In the genomic region with DNA sequence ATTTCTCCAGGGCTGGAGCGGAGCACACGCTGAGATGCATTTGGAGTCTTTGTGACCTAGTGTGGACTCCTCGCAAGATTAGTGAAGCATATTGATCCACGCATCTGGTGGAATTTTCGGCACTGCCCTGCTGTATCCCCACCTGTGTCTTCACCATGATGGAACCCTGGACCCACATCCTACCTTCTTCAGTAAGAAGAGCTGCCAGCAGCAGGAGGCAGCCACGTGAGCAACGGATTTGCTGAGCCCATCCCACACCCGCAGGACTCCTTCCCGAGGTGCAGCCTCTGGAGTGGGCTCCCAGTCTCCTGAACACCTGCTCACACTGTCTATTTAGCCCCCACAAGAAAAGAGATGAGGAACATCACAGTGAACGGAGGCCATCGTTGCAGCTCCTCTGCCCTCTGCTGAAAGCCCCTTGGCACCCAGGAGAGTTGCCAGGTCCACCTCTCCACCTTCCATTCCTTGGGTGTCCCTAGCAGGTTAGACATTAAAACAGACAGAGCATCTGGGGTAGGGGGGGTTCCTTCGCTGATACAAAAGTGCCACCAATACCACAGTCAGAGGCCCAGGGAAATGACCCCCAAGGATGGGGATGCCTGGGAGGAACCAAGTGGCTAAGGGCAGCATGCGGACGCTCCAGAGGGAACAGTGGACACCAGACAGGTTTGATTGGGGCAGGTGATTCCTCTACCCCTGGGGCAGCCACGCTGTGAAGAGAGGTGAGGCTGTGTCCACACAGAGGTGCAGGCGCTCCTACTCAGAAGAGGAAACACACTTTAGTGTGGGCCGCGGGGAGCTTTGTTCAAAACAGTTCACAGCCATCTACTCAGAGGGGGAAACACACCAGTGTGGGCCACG, we compare ENCODE assay signal across 33 cellular contexts.
"Had no signal": no experiment of that assay in that cellular context is flagged by ENCODE, and none has a peak within 500 bp of the region (broad histone marks: within the 10 kb centered on the region; RNA-seq: fewer than 3 reads in every experiment).

No MANE protein-coding gene starts in this region.

- H3K4me1 ChIP-seq: ascending aorta, breast epithelium, colonic mucosa, esophagus squamous epithelium, gastroesophageal sphincter, heart right ventricle had no signal

- DNase-seq: activated CD4-positive, alpha-beta memory T cell treated with anti-CD3 and anti-CD28 coated beads for 36 hours; activated CD4-positive, alpha-beta T cell treated with anti-CD3 and anti-CD28 coated beads for 36 hours; activated CD4-positive, alpha-beta T cell treated with anti-CD3 and anti-CD28 coated beads, Interleukin-2, amount 10 ng/mL, durations not matched to agents 24 days and 14 days; activated CD4-positive, CD25-positive, alpha-beta regulatory T cell; activated CD4-positive, CD25-positive, alpha-beta regulatory T cell treated with anti-CD3 and anti-CD28 coated beads, Interleukin-2, amount 50 U/mL, for 72 hours; activated CD8-positive, alpha-beta memory T cell treated with anti-CD3 and anti-CD28 coated beads, Interleukin-2, amount 50 U/mL, for 48 hours; activated CD8-positive, alpha-beta T cell treated with anti-CD3 and anti-CD28 coated beads, Interleukin-2, amount 10 ng/mL, durations not matched to agents 7 days and 5 days; activated naive CD4-positive, alpha-beta T cell treated with anti-CD3 and anti-CD28 coated beads for 36 hours; activated naive CD8-positive, alpha-beta T cell treated with anti-CD3 and anti-CD28 coated beads for 36 hours; activated naive CD8-positive, alpha-beta T cell treated with anti-CD3 and anti-CD28 coated beads, Interleukin-2, amount 50 U/mL, for 24 hours; activated T-cell treated with anti-CD3 and anti-CD28 coated beads for 4 hours; activated T-cell treated with anti-CD3 and anti-CD28 coated beads, Interleukin-2, amount 50 U/mL, for 24 hours; activated T-cell treated with anti-CD3 and anti-CD28 coated beads, Interleukin-2, amount 50 U/mL, for 72 hours; central memory CD4-positive, alpha-beta T cell; cerebellar nuclear complex; colonic mucosa; effector CD8-positive, alpha-beta T cell; esophagus squamous epithelium; foreskin melanocyte; heart right ventricle; T-cell; T-helper 17 cell; T1000 had no signal

- H3K36me3 Mint-ChIP-seq: activated CD4-positive, alpha-beta memory T cell treated with anti-CD3 and anti-CD28 coated beads for 36 hours; activated naive CD4-positive, alpha-beta T cell treated with anti-CD3 and anti-CD28 coated beads, Interleukin-2, amount 50 U/mL, for 24 hours; activated naive CD8-positive, alpha-beta T cell treated with anti-CD3 and anti-CD28 coated beads for 36 hours; brain; T-cell had no signal

- H3K4me3 Mint-ChIP-seq: activated CD4-positive, alpha-beta memory T cell treated with anti-CD3 and anti-CD28 coated beads for 36 hours; activated CD4-positive, alpha-beta T cell treated with anti-CD3 and anti-CD28 coated beads for 36 hours; activated CD4-positive, alpha-beta T cell treated with anti-CD3 and anti-CD28 coated beads, Interleukin-2, amount 10 ng/mL, durations not matched to agents 24 days and 14 days; activated CD8-positive, alpha-beta T cell treated with anti-CD3 and anti-CD28 coated beads, Interleukin-2, amount 10 ng/mL, durations not matched to agents 7 days and 5 days; activated naive CD4-positive, alpha-beta T cell treated with anti-CD3 and anti-CD28 coated beads for 36 hours; activated naive CD4-positive, alpha-beta T cell treated with anti-CD3 and anti-CD28 coated beads, Interleukin-2, amount 50 U/mL, for 24 hours; activated naive CD8-positive, alpha-beta T cell treated with anti-CD3 and anti-CD28 coated beads for 36 hours; activated naive CD8-positive, alpha-beta T cell treated with anti-CD3 and anti-CD28 coated beads, Interleukin-2, amount 50 U/mL, for 24 hours; activated T-cell treated with anti-CD3 and anti-CD28 coated beads, Interleukin-2, amount 50 U/mL, for 24 hours; activated T-cell treated with anti-CD3 and anti-CD28 coated beads, Interleukin-2, amount 50 U/mL, for 72 hours; brain; T-cell; T-helper 17 cell; T-helper 2 cell treated with Interferon-gamma antibody and Interleukin-4, amounts not matched to agents 5 μg/mL and 100 μg/mL, for 36 hours had no signal

- H3K4me1 Mint-ChIP-seq: activated CD4-positive, alpha-beta T cell treated with anti-CD3 and anti-CD28 coated beads, Interleukin-2, amount 10 ng/mL, durations not matched to agents 24 days and 14 days; activated naive CD4-positive, alpha-beta T cell treated with anti-CD3 and anti-CD28 coated beads, Interleukin-2, amount 50 U/mL, for 24 hours; T-helper 17 cell had no signal

- H3K9me3 Mint-ChIP-seq: activated CD4-positive, alpha-beta memory T cell treated with anti-CD3 and anti-CD28 coated beads for 36 hours; activated CD4-positive, alpha-beta T cell treated with anti-CD3 and anti-CD28 coated beads, Interleukin-2, amount 10 ng/mL, durations not matched to agents 24 days and 14 days; activated naive CD4-positive, alpha-beta T cell treated with anti-CD3 and anti-CD28 coated beads for 36 hours; activated naive CD4-positive, alpha-beta T cell treated with anti-CD3 and anti-CD28 coated beads, Interleukin-2, amount 50 U/mL, for 24 hours; activated naive CD8-positive, alpha-beta T cell treated with anti-CD3 and anti-CD28 coated beads for 36 hours; activated naive CD8-positive, alpha-beta T cell treated with anti-CD3 and anti-CD28 coated beads, Interleukin-2, amount 50 U/mL, for 24 hours; activated T-cell treated with anti-CD3 and anti-CD28 coated beads, Interleukin-2, amount 50 U/mL, for 24 hours; activated T-cell treated with anti-CD3 and anti-CD28 coated beads, Interleukin-2, amount 50 U/mL, for 72 hours; T-cell; T-helper 2 cell treated with Interferon-gamma antibody and Interleukin-4, amounts not matched to agents 5 μg/mL and 100 μg/mL, for 36 hours had no signal

- H3K4me3 ChIP-seq: ascending aorta, breast epithelium, cardiac muscle cell, colonic mucosa, esophagus squamous epithelium, gastroesophageal sphincter, heart right ventricle had no signal

- H3K36me3 ChIP-seq: ascending aorta, breast epithelium, cardiac muscle cell, colonic mucosa, esophagus squamous epithelium, gastroesophageal sphincter, heart right ventricle had no signal

- H3K27ac ChIP-seq: ascending aorta, breast epithelium, cardiac muscle cell, colonic mucosa, epithelial cell of prostate, esophagus squamous epithelium, gastroesophageal sphincter, heart right ventricle had no signal

- FAIRE-seq: endometrium, endothelial cell of umbilical vein had no signal

- H3K27me3 Mint-ChIP-seq: activated CD4-positive, alpha-beta memory T cell treated with anti-CD3 and anti-CD28 coated beads for 36 hours; activated CD4-positive, alpha-beta T cell treated with anti-CD3 and anti-CD28 coated beads, Interleukin-2, amount 10 ng/mL, durations not matched to agents 24 days and 14 days; activated naive CD4-positive, alpha-beta T cell treated with anti-CD3 and anti-CD28 coated beads, Interleukin-2, amount 50 U/mL, for 24 hours; activated naive CD8-positive, alpha-beta T cell treated with anti-CD3 and anti-CD28 coated beads, Interleukin-2, amount 50 U/mL, for 24 hours; activated T-cell treated with anti-CD3 and anti-CD28 coated beads, Interleukin-2, amount 50 U/mL, for 24 hours; T-helper 17 cell had no signal

- H3K27ac Mint-ChIP-seq: activated CD4-positive, alpha-beta memory T cell treated with anti-CD3 and anti-CD28 coated beads for 36 hours; activated CD4-positive, alpha-beta T cell treated with anti-CD3 and anti-CD28 coated beads for 36 hours; activated CD4-positive, alpha-beta T cell treated with anti-CD3 and anti-CD28 coated beads, Interleukin-2, amount 10 ng/mL, durations not matched to agents 24 days and 14 days; activated CD8-positive, alpha-beta T cell treated with anti-CD3 and anti-CD28 coated beads, Interleukin-2, amount 10 ng/mL, durations not matched to agents 7 days and 5 days; activated naive CD4-positive, alpha-beta T cell treated with anti-CD3 and anti-CD28 coated beads for 36 hours; activated naive CD4-positive, alpha-beta T cell treated with anti-CD3 and anti-CD28 coated beads, Interleukin-2, amount 50 U/mL, for 24 hours; activated naive CD8-positive, alpha-beta T cell treated with anti-CD3 and anti-CD28 coated beads for 36 hours; activated naive CD8-positive, alpha-beta T cell treated with anti-CD3 and anti-CD28 coated beads, Interleukin-2, amount 50 U/mL, for 24 hours; activated T-cell treated with anti-CD3 and anti-CD28 coated beads, Interleukin-2, amount 50 U/mL, for 24 hours; activated T-cell treated with anti-CD3 and anti-CD28 coated beads, Interleukin-2, amount 50 U/mL, for 72 hours; T-cell; T-helper 17 cell; T-helper 2 cell treated with Interferon-gamma antibody and Interleukin-4, amounts not matched to agents 5 μg/mL and 100 μg/mL, for 36 hours had no signal

- H3K9me3 ChIP-seq: ascending aorta, breast epithelium, colonic mucosa, esophagus squamous epithelium, gastroesophageal sphincter, heart right ventricle had no signal

- H3K27me3 ChIP-seq: ascending aorta, cardiac muscle cell, colonic mucosa, esophagus squamous epithelium had no signal
